In genomic region chr5:95858661-95859326, GRCh38 we compare ENCODE assay signal across 8 cellular contexts. TPM values are rescaled to one million over a fixed set of nuclear protein-coding genes. Genes with fewer than 3 reads are reported as not detected.
A peak's percentile ranks its signal among the peaks of the same experiment; 100 is the strongest.
DNase-seq lines count a peak whose midpoint lies in the region; TF ChIP-seq lines count a peak whose summit lies in the region.

No MANE protein-coding gene starts in this region.

- H3K4me3 ChIP-seq in foreskin fibroblast (ENCODE audit: low read depth in 1 of 2, low read length in 2 of 2) (peak overlapping the region; percentile 39 to 50), neuronal stem cell (ENCODE audit: low read length in 2 of 2) (no peak overlapping the region), stomach smooth muscle (ENCODE audit: low read length in 2 of 2) (peak overlapping the region; percentile 77 to 80)

- no peak overlapping the region for H3K56ac ChIP-seq in H9 (ENCODE audit: insufficient read length, low read depth, low read length)

- H2BK5ac ChIP-seq in H9 (ENCODE audit: insufficient read length, low read length) = no peak overlapping the region
- H2BK5ac ChIP-seq in neuronal stem cell (ENCODE audit: low read length) = no peak overlapping the region

- H3K27me3 Mint-ChIP-seq in H9 (ENCODE audit: low read depth) = peaks cover 3% of the 10 kb centered on the region

- H3K23ac ChIP-seq in H9 (ENCODE audit: insufficient read length, low read depth, low read length) (no peak overlapping the region), neuronal stem cell (ENCODE audit: low read depth, low read length, poor library complexity) (no peak overlapping the region)

- no peak overlapping the region for H4K91ac ChIP-seq in H9 (ENCODE audit: insufficient read length, low read depth, low read length)
- H4K91ac ChIP-seq in neuronal stem cell (ENCODE audit: low read depth, low read length, poor library complexity) = no peak overlapping the region

- peak; percentile 99 for DNase-seq in ELR (ENCODE audit: low read depth)
- peak; percentile 93 for DNase-seq in H9
- peak; percentile 90 for DNase-seq in LoVo (ENCODE audit: low spot score)
- DNase-seq in SIG-M5 treated with dmso at 0.1 percent for 504 hours (lab: John Stamatoyannopoulos, UW; ENCODE audit: unreplicated experiment) = peak; percentile 88
- peak; percentile 86 for DNase-seq in activated gamma-delta T cell treated with anti-CD3 and anti-CD28 coated beads, Interleukin-2, amount 50 U/mL, for 16 hours (ENCODE audit: low read depth)
- DNase-seq in foreskin fibroblast = peak; percentile 99
- DNase-seq in neuronal stem cell (ENCODE audit: low spot score) = peak; percentile 92

- H3K79me1 ChIP-seq in H9 (ENCODE audit: insufficient read depth, low read depth, low read length, poor library complexity, severe bottlenecking) = no peaks in the 10 kb centered on the region
- no peaks in the 10 kb centered on the region for H3K79me1 ChIP-seq in neuronal stem cell (ENCODE audit: low read depth, low read length)

- peak overlapping the region in 1 of 2 experiments; percentile 36; a peak in 2 of 5 replicates for H3K4me3 Mint-ChIP-seq in H9

- H3K4me1 Mint-ChIP-seq in H9 = peaks cover 27 to 29% of the 10 kb centered on the region in 2 experiments

- WGBS in H9 (ENCODE audit: extremely low coverage, insufficient read length, low lambda C conversion rate) = no CpG with 5 or more reads among the region's 23 CpGs
- no CpG with 5 or more reads among the region's 23 CpGs for WGBS in neuronal stem cell (ENCODE audit: extremely low coverage in 2 of 2, insufficient read length in 2 of 2, insufficient replicate concordance in 1 of 2), 2 donors

- H3K79me2 ChIP-seq in H9 (ENCODE audit: insufficient read depth, low read length) = no peaks in the 10 kb centered on the region

- no peaks in the 10 kb centered on the region for H3K9me3 ChIP-seq in H9 (ENCODE audit: control insufficient read depth, low read depth, low read length)
- peaks cover 0 to 4% of the 10 kb centered on the region in 2 donors for H3K9me3 ChIP-seq in neuronal stem cell (replicated peaks in 1 of 2; ENCODE audit: control insufficient read depth in 2 of 2, insufficient read depth in 1 of 2, low read depth in 1 of 2, low read length in 2 of 2)
- no peaks in the 10 kb centered on the region for H3K9me3 ChIP-seq in stomach smooth muscle (ENCODE audit: control insufficient read depth in 2 of 2, low read length in 2 of 2)

- no peaks in the 10 kb centered on the region for H3K23me2 ChIP-seq in H9 (ENCODE audit: insufficient read length, low read depth, low read length, poor library complexity, severe bottlenecking)

- no peak overlapping the region for H2AFZ ChIP-seq in H9 (ENCODE audit: low read length)
- peak overlapping the region; percentile 67 for H2AFZ ChIP-seq in neuronal stem cell (ENCODE audit: low read length)

- H3K14ac ChIP-seq in H9 (ENCODE audit: insufficient read depth, low read length) (no peak overlapping the region), neuronal stem cell (ENCODE audit: low read length) (no peak overlapping the region)

- H4K5ac ChIP-seq in H9 (ENCODE audit: insufficient read length, low read depth, low read length) = no peak overlapping the region

- H3T11ph ChIP-seq in H9 (ENCODE audit: low read length) = no peak overlapping the region

- no peak overlapping the region for H3K9ac ChIP-seq in H9 (ENCODE audit: extremely low read depth, insufficient read length, low read length)
- H3K9ac ChIP-seq in neuronal stem cell (ENCODE audit: low read depth, low read length, poor library complexity) = no peak overlapping the region
- peak overlapping the region; percentile 66 to 81 for H3K9ac ChIP-seq in stomach smooth muscle (ENCODE audit: low read length in 2 of 2)

- H4K8ac ChIP-seq in H9 (replicated peaks; ENCODE audit: insufficient read length, low read depth, low read length) (no peak overlapping the region), neuronal stem cell (ENCODE audit: low read depth, low read length) (no peak overlapping the region)

- H3K9me3 Mint-ChIP-seq in H9 = no peaks in the 10 kb centered on the region; a peak in 2 of 5 replicates

- H3K4me1 ChIP-seq in H9 (ENCODE audit: insufficient read depth, low read length) (peaks cover 4% of the 10 kb centered on the region; the same call in 1 of the 2 replicates), neuronal stem cell (ENCODE audit: control insufficient read depth in 2 of 2, insufficient read depth in 1 of 2, low read depth in 1 of 2, low read length in 2 of 2) (peaks cover 23 to 31% of the 10 kb centered on the region in 2 donors), stomach smooth muscle (ENCODE audit: control insufficient read depth, insufficient read depth, low read length) (peaks cover 22% of the 10 kb centered on the region)

- H3K27me3 ChIP-seq in H9 (ENCODE audit: insufficient read depth, low read length) = no peaks in the 10 kb centered on the region
- no peaks in the 10 kb centered on the region for H3K27me3 ChIP-seq in neuronal stem cell (ENCODE audit: control insufficient read depth in 3 of 3, insufficient read depth in 3 of 3, low read depth in 1 of 3, low read length in 3 of 3)
- H3K27me3 ChIP-seq in stomach smooth muscle (ENCODE audit: control insufficient read depth in 1 of 2, insufficient read depth in 2 of 2, low read length in 2 of 2) = no peaks in the 10 kb centered on the region

- H3K4me2 ChIP-seq in H9 (ENCODE audit: insufficient read depth, insufficient read length, low read length) (peak overlapping the region; percentile 34), neuronal stem cell (ENCODE audit: insufficient read depth, low read length, poor library complexity, severe bottlenecking) (no peak overlapping the region)

- H3K4ac ChIP-seq in H9 (ENCODE audit: low read depth, low read length) = no peak overlapping the region
- H3K4ac ChIP-seq in neuronal stem cell (ENCODE audit: low read length) = no peak overlapping the region

- H2BK15ac ChIP-seq in H9 (ENCODE audit: low read depth, low read length) (no peak overlapping the region), neuronal stem cell (ENCODE audit: low read length) (no peak overlapping the region)

- H3K36me3 ChIP-seq in neuronal stem cell (replicated peaks in 1 of 2; ENCODE audit: control insufficient read depth in 2 of 2, insufficient read depth in 2 of 2, low read length in 2 of 2) (no peaks in the 10 kb centered on the region), stomach smooth muscle (ENCODE audit: control insufficient read depth in 2 of 2, insufficient read depth in 2 of 2, low read length in 2 of 2) (no peaks in the 10 kb centered on the region)

- H2BK120ac ChIP-seq in H9 (ENCODE audit: low read depth, low read length, poor library complexity, severe bottlenecking) (no peak overlapping the region), neuronal stem cell (ENCODE audit: low read depth, low read length) (no peak overlapping the region)

- TF ChIP-seq CTCF in H9 (conservative IDR thresholded peaks at IDR 0.05) (peak; percentile 98), foreskin fibroblast (IDR thresholded peaks at IDR 0.05; ENCODE audit: low read depth, low read length) (peak; percentile 98)

- H2AK5ac ChIP-seq in H9 (ENCODE audit: insufficient read length, low read length) (no peak overlapping the region), neuronal stem cell (ENCODE audit: low read depth, low read length) (no peak overlapping the region)

- H3K18ac ChIP-seq in H9 (ENCODE audit: insufficient read length, low read depth, low read length) (no peak overlapping the region), neuronal stem cell (ENCODE audit: low read length) (no peak overlapping the region)

- H2BK20ac ChIP-seq in H9 (ENCODE audit: low read depth, low read length, poor library complexity, severe bottlenecking) = no peak overlapping the region

- H3K27ac ChIP-seq in H9 (ENCODE audit: insufficient read length, low read depth, low read length) (no peak overlapping the region), neuronal stem cell (replicated peaks; ENCODE audit: low read length) (no peak overlapping the region), stomach smooth muscle (ENCODE audit: low read length) (peak overlapping the region; percentile 94)

- H4K20me1 ChIP-seq in H9 (ENCODE audit: control insufficient read depth, insufficient read depth, insufficient read length) = no peaks in the 10 kb centered on the region

- H2BK12ac ChIP-seq in H9 (ENCODE audit: insufficient read length, low read depth, low read length) (no peak overlapping the region), neuronal stem cell (ENCODE audit: low read length) (no peak overlapping the region)

- no peaks in the 10 kb centered on the region for H3K36me3 Mint-ChIP-seq in H9 (ENCODE audit: insufficient read depth in 1 of 3, low read depth in 3 of 3)

- H3K27ac Mint-ChIP-seq in H9 = peak overlapping the region in 1 of 3 experiments; percentile 6; a peak in 1 of 7 replicates

RNA-seq across cellular contexts. Expression of gene GLRX, which starts 36.3 kb away (rescaled TPM):
- total RNA-seq in H9 (2021) = 13.7 and 13.8 TPM in 2 replicates
- polyA plus RNA-seq in neuronal stem cell (2013, experiment 1 of 2) = 13.5 TPM
- polyA plus RNA-seq in neuronal stem cell (2013, experiment 2 of 2) = 14.2 TPM

Comparison
In these comparisons a context has a peak if more than half of its experiments do, and no peak if none do; other contexts are left out.
1. H3K9ac ChIP-seq: peak in stomach smooth muscle (2 of 2); none in H9 (single experiment) and neuronal stem cell (single experiment).
2. H3K4me3 ChIP-seq: peak in foreskin fibroblast (2 of 2) and stomach smooth muscle (2 of 2); none in neuronal stem cell (0 of 2).
3. Peak in every context shown above with its lines, with median percentiles within 50 percentile points of each other: DNase-seq.